Comparison of ENCODE assay signal across 9 cellular contexts in the genomic region with DNA sequence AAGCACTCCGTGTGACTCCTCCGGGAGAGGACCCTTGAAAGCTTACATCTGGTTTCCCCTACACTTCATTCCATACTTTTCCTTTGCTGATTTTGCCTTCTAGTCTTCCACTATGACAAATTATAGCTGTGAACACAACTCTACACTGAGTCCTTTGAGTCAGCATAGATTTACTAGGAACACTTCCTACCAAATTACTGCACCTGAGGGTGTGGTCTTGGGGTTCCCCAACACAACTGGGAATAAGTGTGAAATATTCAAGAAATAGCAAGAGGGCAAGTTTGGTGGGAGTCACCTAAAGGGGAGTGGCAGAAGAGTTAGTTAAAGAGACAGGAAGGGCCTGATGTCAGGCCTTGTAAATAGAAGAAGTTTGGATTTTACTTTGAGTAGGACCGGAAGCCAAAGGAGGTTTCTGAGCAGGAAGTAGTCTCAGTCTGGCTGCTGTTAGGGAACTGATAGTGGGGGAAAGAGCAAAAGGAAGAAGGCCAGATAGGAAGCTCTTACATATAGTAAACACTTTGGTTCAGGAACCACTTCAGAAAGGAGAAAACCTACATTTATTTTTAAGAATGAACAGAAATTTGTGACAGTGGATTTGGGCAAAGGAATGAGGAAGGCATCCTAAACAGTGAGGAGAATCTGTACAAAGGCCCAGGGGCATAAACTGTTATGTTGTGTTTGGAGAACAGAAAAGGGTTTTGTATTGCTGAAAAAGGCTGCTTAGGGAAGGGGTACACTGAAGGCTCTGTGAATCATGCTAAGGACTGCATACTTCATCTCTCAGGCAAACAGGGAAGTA. TPM values are rescaled to one million over a fixed set of nuclear protein-coding genes. Genes with fewer than 3 reads are reported as not detected.
DNase-seq lines count a peak whose midpoint lies in the region; ATAC-seq, FAIRE-seq and TF ChIP-seq lines count a peak whose summit lies in the region.
"Had no signal": no experiment of that assay in that cellular context is flagged by ENCODE, and none has a peak within 500 bp of the region (broad histone marks: within the 10 kb centered on the region; RNA-seq: fewer than 3 reads in every experiment).

No MANE protein-coding gene starts in this region.

- peaks cover 25% of the 10 kb centered on the region for H3K79me2 ChIP-seq in OCI-LY3 (ENCODE audit: low read length)

- H3K4me3 ChIP-seq in OCI-LY3 (ENCODE audit: low read length) (no peak overlapping the region), H7 (ENCODE audit: insufficient read depth, low read depth, low read length) (no peak overlapping the region)

- H3K36me3 ChIP-seq in OCI-LY3 (replicated peaks; ENCODE audit: low read depth, low read length) (peaks cover 51% of the 10 kb centered on the region), H7 (replicated peaks; ENCODE audit: control insufficient read depth, insufficient read depth, low read length) (no peaks in the 10 kb centered on the region; the same call in none of the 2 replicates)

- no peak for TF ChIP-seq CTCF in OCI-LY3 (IDR thresholded peaks at IDR 0.05; ENCODE audit: low read depth, low read length)

- peak overlapping the region; percentile 26; the same call in 1 of the 2 replicates for H3K9ac ChIP-seq in OCI-LY3 (ENCODE audit: low read length)

- TF ChIP-seq POLR2A in GM12891 (IDR thresholded peaks at IDR 0.05; ENCODE audit: low read depth, low read length): no peak

- no peaks in the 10 kb centered on the region for H3K9me3 ChIP-seq in OCI-LY3 (ENCODE audit: insufficient read depth, low read length)

- H4K20me1 ChIP-seq in OCI-LY3 (ENCODE audit: insufficient read depth, low read length): 0 out of 2 replicates have a peak, but pooled peaks cover 6% of the 10 kb centered on the region

- H3K27me3 ChIP-seq in OCI-LY3 (ENCODE audit: low read depth, low read length): no peaks in the 10 kb centered on the region
- H3K27me3 ChIP-seq in H7 (ENCODE audit: control insufficient read depth, insufficient read depth, low read length): no peaks in the 10 kb centered on the region

- ATAC-seq in esophagus mucosa (peak; percentile 28), sciatic nerve (peak; percentile 82)
- ATAC-seq: HCT116 had no signal

- peak overlapping the region; percentile 59 for H3K4me2 ChIP-seq in OCI-LY3 (ENCODE audit: low read length)

- intact Hi-C loops in sciatic nerve (cut with DNase I): no loop called here

- H3K27ac ChIP-seq in OCI-LY3 (ENCODE audit: low read length): peak overlapping the region; percentile 82

- H3K4me1 ChIP-seq in OCI-LY3 (ENCODE audit: low read length): peaks cover 20% of the 10 kb centered on the region

- DNase-seq in GM12891 (ENCODE audit: insufficient read length, low spot score) (no peak), HCEC 1CT (peak; percentile 16), sciatic nerve (ENCODE audit: low spot score) (no peak), H7 (no peak), dedifferentiated amniotic fluid mesenchymal stem cell (ENCODE audit: extremely low spot score) (no peak), H4 (ENCODE audit: low spot score) (no peak)

- peak; percentile 16 for FAIRE-seq in GM12891 (lab: Jason Lieb, UNC)

- no peak overlapping the region for H2AFZ ChIP-seq in OCI-LY3 (ENCODE audit: low read depth, low read length)

TF ChIP-seq in GM12891, 5 proteins besides CTCF, POLR2A, EP300 and RAD21:
- TF ChIP-seq TAF1 (IDR thresholded peaks at IDR 0.05; ENCODE audit: low read depth, low read length): no peak
- no peak for TF ChIP-seq POU2F2 (IDR thresholded peaks at IDR 0.05; ENCODE audit: low read depth, low read length)
- TF ChIP-seq PAX5 (IDR thresholded peaks at IDR 0.05; ENCODE audit: insufficient read depth, low read length, severe bottlenecking): no peak
- peak; percentile 4; the same call in 1 of the 2 replicates for TF ChIP-seq SPI1 (IDR thresholded peaks at IDR 0.05; ENCODE audit: low read depth, low read length)
- TF ChIP-seq POLR2AphosphoS5 (IDR thresholded peaks at IDR 0.05; ENCODE audit: low read depth, low read length): no peak

RNA-seq across cellular contexts. Expression of a gene that starts 14.3 kb away (rescaled TPM):
- polyA plus RNA-seq in GM12891 (2012; ENCODE audit: low read depth, missing spikeins): 13.9 TPM
- total RNA-seq in esophagus mucosa (33.0 TPM), sciatic nerve (87.7 TPM)
- 15.6 and 15.7 TPM in 2 replicates for total RNA-seq in H7 (2014; rRNA removed; shearing (Covaris generic))
- 36.3 and 47.1 TPM in 2 replicates for total RNA-seq in H4 (2014; rRNA removed; shearing (Covaris generic))
